Comparison of ENCODE assay signal across 1 cellular context in genomic region chr9:11618241-11618805, GRCh38.
TF ChIP-seq lines count a peak whose summit lies in the region.

No MANE protein-coding gene starts in this region.

TF ChIP-seq in GM12878, 131 proteins besides CTCF, POLR2A, EP300 and RAD21 (continued from another document):
- TF ChIP-seq ATF2 (IDR thresholded peaks at IDR 0.05; ENCODE audit: low read length) (no peak), ELK1 (IDR thresholded peaks at IDR 0.05; ENCODE audit: low read depth, low read length) (no peak), TAF1 (IDR thresholded peaks at IDR 0.05; ENCODE audit: borderline replicate concordance, low read depth, low read length) (no peak), MTA3 (IDR thresholded peaks at IDR 0.05; ENCODE audit: borderline replicate concordance, low read length) (no peak), ZZZ3 (IDR thresholded peaks at IDR 0.05; ENCODE audit: control insufficient read depth, insufficient read length, low read depth) (no peak), RELB (IDR thresholded peaks at IDR 0.05; ENCODE audit: low read depth) (no peak), CHD2 (IDR thresholded peaks at IDR 0.05; ENCODE audit: borderline replicate concordance, low read depth, low read length) (no peak), JUNB (IDR thresholded peaks at IDR 0.05) (no peak), STAT3 (IDR thresholded peaks at IDR 0.05; ENCODE audit: low read depth, low read length) (no peak), IRF3 (IDR thresholded peaks at IDR 0.05) (no peak), ZBTB4 (CRISPR knock-in tag; IDR thresholded peaks at IDR 0.05) (no peak)
